In genomic region chr2:168246072-168246482, GRCh38 we compare ENCODE assay signal across 7 cellular contexts. TPM values are rescaled to one million over a fixed set of nuclear protein-coding genes. Genes with fewer than 3 reads are reported as not detected.
A peak's percentile ranks its signal among the peaks of the same experiment; 100 is the strongest.
DNase-seq lines count a peak whose midpoint lies in the region; ATAC-seq and TF ChIP-seq lines count a peak whose summit lies in the region.

No MANE protein-coding gene starts in this region.

- no peaks in the 10 kb centered on the region for H3K36me3 ChIP-seq in heart right ventricle

- peak overlapping the region in 9 of 10 donors; percentile 75 to 94 (median 89) for H3K27ac ChIP-seq in heart right ventricle
- peak overlapping the region in 20 of 21 experiments; percentile 2 to 89 (median 77) for H3K27ac ChIP-seq in skin epidermis

- ATAC-seq in T-helper 17 cell: no peak
- ATAC-seq in heart right ventricle: peak in 3 of 8 donors; percentile 3 to 8 (median 7)
- ATAC-seq in GM18870 (IDR thresholded peaks at IDR 0.05; ENCODE audit: unreplicated experiment): no peak

- no peak for TF ChIP-seq CTCF in heart right ventricle (IDR thresholded peaks at IDR 0.05)

- DNase-seq in HT-29 (ENCODE audit: low spot score) (peak; percentile 69), T-helper 17 cell (no peak), heart right ventricle (no peak), NCI-H446 (lab: John Stamatoyannopoulos, UW) (no peak), occipital lobe (lab: John Stamatoyannopoulos, UW) (no peak)

- H3K9me3 ChIP-seq in T-helper 17 cell (ENCODE audit: control insufficient read depth, low read length, poor library complexity, severe bottlenecking) (no peaks in the 10 kb centered on the region), heart right ventricle (no peaks in the 10 kb centered on the region)

- intact Hi-C loops in heart right ventricle (cut with DNase I): loop anchor here in 8 of 10 donors (2.0 to 10.0 kb wide), 7 partner anchors 99 to 124 kb away; no protein-coding TSS in a partner anchor

- peak overlapping the region; percentile 95 for H3K4me3 Mint-ChIP-seq in T-helper 17 cell

- no peaks in the 10 kb centered on the region for H3K36me3 Mint-ChIP-seq in T-helper 17 cell (ENCODE audit: low read depth)

- H3K27me3 ChIP-seq in heart right ventricle: peaks cover 0 to 6% (median 0%) of the 10 kb centered on the region in 7 donors

- H3K4me3 ChIP-seq in heart right ventricle (peak overlapping the region; percentile 53 to 90 (median 82)), skin epidermis (peak overlapping the region; percentile 51 to 93 (median 76))

- H3K4me1 Mint-ChIP-seq in T-helper 17 cell: peaks cover 28% of the 10 kb centered on the region

- H3K4me1 ChIP-seq in heart right ventricle: peaks cover 0 to 54% (median 43%) of the 10 kb centered on the region in 9 donors

- H3K27ac Mint-ChIP-seq in T-helper 17 cell: peak overlapping the region; percentile 95

- 17 to 18% methylated on average over 11 of the region's 11 CpGs for WGBS in heart right ventricle, 2 donors

- no peaks in the 10 kb centered on the region for H3K27me3 Mint-ChIP-seq in T-helper 17 cell

RNA-seq across cellular contexts. Expression of gene STK39, which starts 1.3 kb away (rescaled TPM):
- 37.7 and 37.8 TPM in 2 replicates for total RNA-seq in HT-29 (2014; rRNA removed; shearing (Covaris generic))
- total RNA-seq in T-helper 17 cell: 10 to 100 TPM; 24.1 to 26.1 TPM
- total RNA-seq in heart right ventricle: 10 to 100 TPM; 15.2 to 35.5 (median 19.3) TPM
- polyA plus RNA-seq in heart right ventricle: 10 to 100 TPM; 19.1 to 27.7 TPM
- total RNA-seq in occipital lobe: 38.1 TPM
